Comparison of ENCODE assay signal across 2 cellular contexts in the genomic region with DNA sequence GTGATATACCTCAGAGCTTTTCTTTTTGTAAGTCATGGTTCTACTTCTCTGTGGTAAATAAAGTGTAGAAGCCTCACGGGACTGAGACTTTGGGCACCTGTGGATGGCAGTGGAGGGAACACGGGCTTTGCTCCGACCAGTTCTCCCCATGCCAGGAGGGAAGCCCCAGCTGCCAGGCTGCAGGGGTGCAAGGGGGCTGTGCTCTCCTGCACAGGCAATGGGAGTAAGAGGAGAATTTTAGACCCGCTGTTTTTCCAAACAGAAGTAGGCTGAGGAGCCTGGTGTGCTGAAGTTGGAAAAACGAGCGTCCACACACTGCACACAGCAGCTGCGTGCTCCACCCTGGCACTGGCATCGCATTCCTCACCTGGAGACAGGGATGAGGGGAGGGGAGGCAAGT.
TF ChIP-seq lines count a peak whose summit lies in the region.

No MANE protein-coding gene starts in this region.

TF ChIP-seq in HepG2, 621 proteins besides CTCF, POLR2A, EP300 and RAD21 (continued from another document):
- TF ChIP-seq, protein P1, sequence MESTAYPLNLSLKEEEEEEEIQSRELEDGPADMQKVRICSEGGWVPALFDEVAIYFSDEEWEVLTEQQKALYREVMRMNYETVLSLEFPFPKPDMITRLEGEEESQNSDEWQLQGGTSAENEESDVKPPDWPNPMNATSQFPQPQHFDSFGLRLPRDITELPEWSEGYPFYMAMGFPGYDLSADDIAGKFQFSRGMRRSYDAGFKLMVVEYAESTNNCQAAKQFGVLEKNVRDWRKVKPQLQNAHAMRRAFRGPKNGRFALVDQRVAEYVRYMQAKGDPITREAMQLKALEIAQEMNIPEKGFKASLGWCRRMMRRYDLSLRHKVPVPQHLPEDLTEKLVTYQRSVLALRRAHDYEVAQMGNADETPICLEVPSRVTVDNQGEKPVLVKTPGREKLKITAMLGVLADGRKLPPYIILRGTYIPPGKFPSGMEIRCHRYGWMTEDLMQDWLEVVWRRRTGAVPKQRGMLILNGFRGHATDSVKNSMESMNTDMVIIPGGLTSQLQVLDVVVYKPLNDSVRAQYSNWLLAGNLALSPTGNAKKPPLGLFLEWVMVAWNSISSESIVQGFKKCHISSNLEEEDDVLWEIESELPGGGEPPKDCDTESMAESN (CRISPR knock-in tag; conservative IDR thresholded peaks at IDR 0.05) = no peak
- no peak for TF ChIP-seq IKZF5 (CRISPR knock-in tag; IDR thresholded peaks at IDR 0.05)
- TF ChIP-seq ZFP90 (CRISPR knock-in tag; IDR thresholded peaks at IDR 0.05; ENCODE audit: borderline replicate concordance) = no peak
TF ChIP-seq in HepG2: peak in this region for 0.

TF ChIP-seq in SK-N-SH, 30 proteins besides CTCF, POLR2A, EP300 and RAD21 (continued from another document):
- TF ChIP-seq MAX (IDR thresholded peaks at IDR 0.05; ENCODE audit: low read depth) (no peak), TAF1 (IDR thresholded peaks at IDR 0.05; ENCODE audit: borderline replicate concordance, low read depth, low read length) (no peak), USF1 (IDR thresholded peaks at IDR 0.05; ENCODE audit: borderline replicate concordance, low read depth) (no peak), TCF12 (IDR thresholded peaks at IDR 0.05) (no peak), YY1 (IDR thresholded peaks at IDR 0.05; ENCODE audit: low read depth) (no peak), RFX5 (IDR thresholded peaks at IDR 0.05; ENCODE audit: low read length) (no peak), REST (IDR thresholded peaks at IDR 0.05; ENCODE audit: low read depth, low read length) (no peak), FOSL2 (IDR thresholded peaks at IDR 0.05; ENCODE audit: borderline replicate concordance, low read depth) (no peak), MXI1 (IDR thresholded peaks at IDR 0.05; ENCODE audit: low read depth, low read length) (no peak)
- TF ChIP-seq, protein P2, sequence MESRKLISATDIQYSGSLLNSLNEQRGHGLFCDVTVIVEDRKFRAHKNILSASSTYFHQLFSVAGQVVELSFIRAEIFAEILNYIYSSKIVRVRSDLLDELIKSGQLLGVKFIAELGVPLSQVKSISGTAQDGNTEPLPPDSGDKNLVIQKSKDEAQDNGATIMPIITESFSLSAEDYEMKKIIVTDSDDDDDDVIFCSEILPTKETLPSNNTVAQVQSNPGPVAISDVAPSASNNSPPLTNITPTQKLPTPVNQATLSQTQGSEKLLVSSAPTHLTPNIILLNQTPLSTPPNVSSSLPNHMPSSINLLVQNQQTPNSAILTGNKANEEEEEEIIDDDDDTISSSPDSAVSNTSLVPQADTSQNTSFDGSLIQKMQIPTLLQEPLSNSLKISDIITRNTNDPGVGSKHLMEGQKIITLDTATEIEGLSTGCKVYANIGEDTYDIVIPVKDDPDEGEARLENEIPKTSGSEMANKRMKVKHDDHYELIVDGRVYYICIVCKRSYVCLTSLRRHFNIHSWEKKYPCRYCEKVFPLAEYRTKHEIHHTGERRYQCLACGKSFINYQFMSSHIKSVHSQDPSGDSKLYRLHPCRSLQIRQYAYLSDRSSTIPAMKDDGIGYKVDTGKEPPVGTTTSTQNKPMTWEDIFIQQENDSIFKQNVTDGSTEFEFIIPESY (IDR thresholded peaks at IDR 0.05; ENCODE audit: borderline replicate concordance, low read depth) = no peak
